Comparison of ENCODE assay signal across 1 cellular context in the genomic region with DNA sequence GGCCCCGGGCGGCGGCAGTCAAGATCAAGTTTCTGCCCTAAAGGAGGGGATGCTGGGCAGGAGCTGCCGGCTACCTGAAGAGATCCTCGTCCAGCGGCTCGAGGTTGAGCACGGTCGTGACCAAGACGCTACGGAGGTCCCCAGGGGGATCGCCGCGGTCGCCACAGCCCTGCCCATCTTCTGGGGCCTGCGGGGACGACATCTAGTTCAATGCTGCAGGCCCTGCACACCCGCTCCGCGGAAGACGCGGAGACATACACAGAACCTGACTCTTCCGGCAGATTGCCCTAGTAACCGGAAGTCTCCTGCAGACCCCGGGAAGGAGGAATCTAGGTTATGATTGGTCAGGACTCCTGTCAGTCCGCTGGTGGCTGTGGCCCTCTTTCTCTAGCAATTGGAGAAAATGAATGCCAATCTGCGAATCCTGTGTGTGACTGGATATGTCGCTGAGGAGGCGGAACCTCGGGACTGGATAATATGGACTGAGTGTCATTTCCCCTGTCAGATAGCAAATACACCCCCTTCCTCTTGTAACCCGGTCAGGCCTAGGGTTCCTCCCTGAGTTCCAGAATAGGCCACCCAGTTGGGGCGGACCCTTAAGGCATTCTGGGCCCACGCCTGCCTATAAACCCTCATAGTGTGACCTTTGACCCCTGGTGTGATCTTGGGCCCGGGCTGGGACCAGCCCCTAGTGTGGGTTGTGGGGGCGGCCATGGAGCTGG.
TF ChIP-seq lines count a peak whose summit lies in the region.

A gene (minus strand): TSS at position 279 of the 722 bp plus-strand sequence. CDS start 77 bp downstream, at position 202.
A gene (plus strand): TSS at position 501 of the 722 bp plus-strand sequence. CDS start 212 bp downstream, at position 713.

TF ChIP-seq in K562, 482 proteins besides CTCF, POLR2A, EP300 and RAD21 (continued from another document and continues in another):
- TF ChIP-seq, protein P1, sequence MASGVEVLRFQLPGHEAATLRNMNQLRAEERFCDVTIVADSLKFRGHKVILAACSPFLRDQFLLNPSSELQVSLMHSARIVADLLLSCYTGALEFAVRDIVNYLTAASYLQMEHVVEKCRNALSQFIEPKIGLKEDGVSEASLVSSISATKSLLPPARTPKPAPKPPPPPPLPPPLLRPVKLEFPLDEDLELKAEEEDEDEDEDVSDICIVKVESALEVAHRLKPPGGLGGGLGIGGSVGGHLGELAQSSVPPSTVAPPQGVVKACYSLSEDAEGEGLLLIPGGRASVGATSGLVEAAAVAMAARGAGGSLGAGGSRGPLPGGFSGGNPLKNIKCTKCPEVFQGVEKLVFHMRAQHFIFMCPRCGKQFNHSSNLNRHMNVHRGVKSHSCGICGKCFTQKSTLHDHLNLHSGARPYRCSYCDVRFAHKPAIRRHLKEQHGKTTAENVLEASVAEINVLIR (CRISPR knock-in tag; IDR thresholded peaks at IDR 0.05): peak; percentile 36; the same call in 1 of the 2 replicates
- TF ChIP-seq NFYB (IDR thresholded peaks at IDR 0.05; ENCODE audit: extremely low read depth, insufficient read length) (peak; percentile 98), HDAC2 (IDR thresholded peaks at IDR 0.05) (peak; percentile 32; the same call in 1 of the 2 replicates), SPI1 (IDR thresholded peaks at IDR 0.05; ENCODE audit: borderline replicate concordance, low read depth, low read length) (peak; percentile 59; the same call in 1 of the 2 replicates), ETV1 (tag; conservative IDR thresholded peaks at IDR 0.05; ENCODE audit: low read depth) (0 out of 2 replicates have a peak, but pooled peaks have one; percentile 52), KDM5B (IDR thresholded peaks at IDR 0.05; ENCODE audit: insufficient replicate concordance, low read depth, low read length) (peak; percentile 96), ASH1L (IDR thresholded peaks at IDR 0.05; ENCODE audit: borderline replicate concordance, low read depth, partially characterized antibody) (peak; percentile 99), CREB1 (IDR thresholded peaks at IDR 0.05) (no peak), CREB1 (CRISPR knock-in tag; IDR thresholded peaks at IDR 0.05) (0 out of 2 replicates have a peak, but pooled peaks have one; percentile 35), L3MBTL2 (IDR thresholded peaks at IDR 0.05) (peak; percentile 63; the same call in 1 of the 2 replicates), ZNF175 (CRISPR knock-in tag; IDR thresholded peaks at IDR 0.05; ENCODE audit: low read depth) (0 out of 2 replicates have a peak, but pooled peaks have one; percentile 67), POLR2AphosphoS5 (IDR thresholded peaks at IDR 0.05; ENCODE audit: control insufficient read depth, insufficient read depth, low read depth, low read length) (peak; percentile 62; the same call in 1 of the 2 replicates), CHD1 (IDR thresholded peaks at IDR 0.05; ENCODE audit: low read length) (peak; percentile 81), NCOA1 (IDR thresholded peaks at IDR 0.05; ENCODE audit: low read depth) (no peak), ELF2 (CRISPR knock-in tag; IDR thresholded peaks at IDR 0.05) (peak; percentile 60), JUNB (CRISPR knock-in tag; conservative IDR thresholded peaks at IDR 0.05) (no peak; the same call in 1 of the 2 replicates), NR2F6 (CRISPR knock-in tag; IDR thresholded peaks at IDR 0.05) (peak; percentile 94), YY1 (IDR thresholded peaks at IDR 0.05; ENCODE audit: borderline replicate concordance in 1 of 3, control insufficient read depth in 1 of 3, extremely low read depth in 1 of 3, insufficient read depth in 3 of 3, insufficient read length in 1 of 3, insufficient replicate concordance in 2 of 3, low read depth in 1 of 3, low read length in 2 of 3) (peak in 2 of 3 experiments; percentile 22 to 55), RBBP5 (IDR thresholded peaks at IDR 0.05; ENCODE audit: borderline replicate concordance, insufficient read depth, low read length, poor library complexity, severe bottlenecking) (peak; percentile 90), ZNF57 (CRISPR knock-in tag; IDR thresholded peaks at IDR 0.05) (0 out of 2 replicates have a peak, but pooled peaks have one; percentile 35), KLF13 (tag; IDR thresholded peaks at IDR 0.05; ENCODE audit: borderline replicate concordance, low read depth) (0 out of 2 replicates have a peak, but pooled peaks have one; percentile 48), ZNF584 (CRISPR knock-in tag; IDR thresholded peaks at IDR 0.05; ENCODE audit: low read depth) (0 out of 2 replicates have a peak, but pooled peaks have one; percentile 28), TEAD1 (CRISPR knock-in tag; IDR thresholded peaks at IDR 0.05) (0 out of 4 replicates have a peak, but pooled peaks of 1 of the 2 experiments have one; percentile 4), ATF1 (CRISPR knock-in tag; IDR thresholded peaks at IDR 0.05) (no peak), ATF1 (tag; IDR thresholded peaks at IDR 0.05) (peak; percentile 92), CREM (IDR thresholded peaks at IDR 0.05; ENCODE audit: low read depth) (peak; percentile 70), CHD4 (IDR thresholded peaks at IDR 0.05; ENCODE audit: insufficient read depth, insufficient replicate concordance, low read depth, low read length, poor library complexity, severe bottlenecking) (no peak), HDAC1 (IDR thresholded peaks at IDR 0.05) (peak in 1 of 2 experiments; percentile 68; a peak in 1 of 4 replicates), FOXM1 (IDR thresholded peaks at IDR 0.05; ENCODE audit: low read depth) (peak; percentile 67), FOXM1 (CRISPR knock-in tag; IDR thresholded peaks at IDR 0.05; ENCODE audit: low read depth) (no peak), TAF9B (IDR thresholded peaks at IDR 0.05; ENCODE audit: partially characterized antibody) (peak; percentile 81)
- TF ChIP-seq, protein P2, sequence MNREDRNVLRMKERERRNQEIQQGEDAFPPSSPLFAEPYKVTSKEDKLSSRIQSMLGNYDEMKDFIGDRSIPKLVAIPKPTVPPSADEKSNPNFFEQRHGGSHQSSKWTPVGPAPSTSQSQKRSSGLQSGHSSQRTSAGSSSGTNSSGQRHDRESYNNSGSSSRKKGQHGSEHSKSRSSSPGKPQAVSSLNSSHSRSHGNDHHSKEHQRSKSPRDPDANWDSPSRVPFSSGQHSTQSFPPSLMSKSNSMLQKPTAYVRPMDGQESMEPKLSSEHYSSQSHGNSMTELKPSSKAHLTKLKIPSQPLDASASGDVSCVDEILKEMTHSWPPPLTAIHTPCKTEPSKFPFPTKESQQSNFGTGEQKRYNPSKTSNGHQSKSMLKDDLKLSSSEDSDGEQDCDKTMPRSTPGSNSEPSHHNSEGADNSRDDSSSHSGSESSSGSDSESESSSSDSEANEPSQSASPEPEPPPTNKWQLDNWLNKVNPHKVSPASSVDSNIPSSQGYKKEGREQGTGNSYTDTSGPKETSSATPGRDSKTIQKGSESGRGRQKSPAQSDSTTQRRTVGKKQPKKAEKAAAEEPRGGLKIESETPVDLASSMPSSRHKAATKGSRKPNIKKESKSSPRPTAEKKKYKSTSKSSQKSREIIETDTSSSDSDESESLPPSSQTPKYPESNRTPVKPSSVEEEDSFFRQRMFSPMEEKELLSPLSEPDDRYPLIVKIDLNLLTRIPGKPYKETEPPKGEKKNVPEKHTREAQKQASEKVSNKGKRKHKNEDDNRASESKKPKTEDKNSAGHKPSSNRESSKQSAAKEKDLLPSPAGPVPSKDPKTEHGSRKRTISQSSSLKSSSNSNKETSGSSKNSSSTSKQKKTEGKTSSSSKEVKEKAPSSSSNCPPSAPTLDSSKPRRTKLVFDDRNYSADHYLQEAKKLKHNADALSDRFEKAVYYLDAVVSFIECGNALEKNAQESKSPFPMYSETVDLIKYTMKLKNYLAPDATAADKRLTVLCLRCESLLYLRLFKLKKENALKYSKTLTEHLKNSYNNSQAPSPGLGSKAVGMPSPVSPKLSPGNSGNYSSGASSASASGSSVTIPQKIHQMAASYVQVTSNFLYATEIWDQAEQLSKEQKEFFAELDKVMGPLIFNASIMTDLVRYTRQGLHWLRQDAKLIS (CRISPR knock-in tag; IDR thresholded peaks at IDR 0.05): no peak
- TF ChIP-seq, protein P3, sequence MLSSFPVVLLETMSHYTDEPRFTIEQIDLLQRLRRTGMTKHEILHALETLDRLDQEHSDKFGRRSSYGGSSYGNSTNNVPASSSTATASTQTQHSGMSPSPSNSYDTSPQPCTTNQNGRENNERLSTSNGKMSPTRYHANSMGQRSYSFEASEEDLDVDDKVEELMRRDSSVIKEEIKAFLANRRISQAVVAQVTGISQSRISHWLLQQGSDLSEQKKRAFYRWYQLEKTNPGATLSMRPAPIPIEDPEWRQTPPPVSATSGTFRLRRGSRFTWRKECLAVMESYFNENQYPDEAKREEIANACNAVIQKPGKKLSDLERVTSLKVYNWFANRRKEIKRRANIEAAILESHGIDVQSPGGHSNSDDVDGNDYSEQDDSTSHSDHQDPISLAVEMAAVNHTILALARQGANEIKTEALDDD (IDR thresholded peaks at IDR 0.05): 0 out of 2 replicates have a peak, but pooled peaks have one; percentile 18
- TF ChIP-seq, protein P4, sequence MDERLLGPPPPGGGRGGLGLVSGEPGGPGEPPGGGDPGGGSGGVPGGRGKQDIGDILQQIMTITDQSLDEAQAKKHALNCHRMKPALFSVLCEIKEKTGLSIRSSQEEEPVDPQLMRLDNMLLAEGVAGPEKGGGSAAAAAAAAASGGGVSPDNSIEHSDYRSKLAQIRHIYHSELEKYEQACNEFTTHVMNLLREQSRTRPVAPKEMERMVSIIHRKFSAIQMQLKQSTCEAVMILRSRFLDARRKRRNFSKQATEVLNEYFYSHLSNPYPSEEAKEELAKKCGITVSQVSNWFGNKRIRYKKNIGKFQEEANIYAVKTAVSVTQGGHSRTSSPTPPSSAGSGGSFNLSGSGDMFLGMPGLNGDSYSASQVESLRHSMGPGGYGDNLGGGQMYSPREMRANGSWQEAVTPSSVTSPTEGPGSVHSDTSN (CRISPR knock-in tag; IDR thresholded peaks at IDR 0.05; ENCODE audit: low read depth): peak; percentile 100
- TF ChIP-seq, protein P4 (tag; conservative IDR thresholded peaks at IDR 0.05; ENCODE audit: low read depth): peak; percentile 100
- TF ChIP-seq, protein P5, sequence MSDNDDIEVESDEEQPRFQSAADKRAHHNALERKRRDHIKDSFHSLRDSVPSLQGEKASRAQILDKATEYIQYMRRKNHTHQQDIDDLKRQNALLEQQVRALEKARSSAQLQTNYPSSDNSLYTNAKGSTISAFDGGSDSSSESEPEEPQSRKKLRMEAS (CRISPR knock-in tag; IDR thresholded peaks at IDR 0.05): peak; percentile 13; the same call in 1 of the 2 replicates
- TF ChIP-seq, protein P6, sequence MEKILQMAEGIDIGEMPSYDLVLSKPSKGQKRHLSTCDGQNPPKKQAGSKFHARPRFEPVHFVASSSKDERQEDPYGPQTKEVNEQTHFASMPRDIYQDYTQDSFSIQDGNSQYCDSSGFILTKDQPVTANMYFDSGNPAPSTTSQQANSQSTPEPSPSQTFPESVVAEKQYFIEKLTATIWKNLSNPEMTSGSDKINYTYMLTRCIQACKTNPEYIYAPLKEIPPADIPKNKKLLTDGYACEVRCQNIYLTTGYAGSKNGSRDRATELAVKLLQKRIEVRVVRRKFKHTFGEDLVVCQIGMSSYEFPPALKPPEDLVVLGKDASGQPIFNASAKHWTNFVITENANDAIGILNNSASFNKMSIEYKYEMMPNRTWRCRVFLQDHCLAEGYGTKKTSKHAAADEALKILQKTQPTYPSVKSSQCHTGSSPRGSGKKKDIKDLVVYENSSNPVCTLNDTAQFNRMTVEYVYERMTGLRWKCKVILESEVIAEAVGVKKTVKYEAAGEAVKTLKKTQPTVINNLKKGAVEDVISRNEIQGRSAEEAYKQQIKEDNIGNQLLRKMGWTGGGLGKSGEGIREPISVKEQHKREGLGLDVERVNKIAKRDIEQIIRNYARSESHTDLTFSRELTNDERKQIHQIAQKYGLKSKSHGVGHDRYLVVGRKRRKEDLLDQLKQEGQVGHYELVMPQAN (IDR thresholded peaks at IDR 0.05; ENCODE audit: borderline replicate concordance): peak; percentile 41
- TF ChIP-seq, protein P7, sequence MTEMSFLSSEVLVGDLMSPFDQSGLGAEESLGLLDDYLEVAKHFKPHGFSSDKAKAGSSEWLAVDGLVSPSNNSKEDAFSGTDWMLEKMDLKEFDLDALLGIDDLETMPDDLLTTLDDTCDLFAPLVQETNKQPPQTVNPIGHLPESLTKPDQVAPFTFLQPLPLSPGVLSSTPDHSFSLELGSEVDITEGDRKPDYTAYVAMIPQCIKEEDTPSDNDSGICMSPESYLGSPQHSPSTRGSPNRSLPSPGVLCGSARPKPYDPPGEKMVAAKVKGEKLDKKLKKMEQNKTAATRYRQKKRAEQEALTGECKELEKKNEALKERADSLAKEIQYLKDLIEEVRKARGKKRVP (CRISPR knock-in tag; IDR thresholded peaks at IDR 0.05): 0 out of 2 replicates have a peak, but pooled peaks have one; percentile 25
- TF ChIP-seq, protein P8, sequence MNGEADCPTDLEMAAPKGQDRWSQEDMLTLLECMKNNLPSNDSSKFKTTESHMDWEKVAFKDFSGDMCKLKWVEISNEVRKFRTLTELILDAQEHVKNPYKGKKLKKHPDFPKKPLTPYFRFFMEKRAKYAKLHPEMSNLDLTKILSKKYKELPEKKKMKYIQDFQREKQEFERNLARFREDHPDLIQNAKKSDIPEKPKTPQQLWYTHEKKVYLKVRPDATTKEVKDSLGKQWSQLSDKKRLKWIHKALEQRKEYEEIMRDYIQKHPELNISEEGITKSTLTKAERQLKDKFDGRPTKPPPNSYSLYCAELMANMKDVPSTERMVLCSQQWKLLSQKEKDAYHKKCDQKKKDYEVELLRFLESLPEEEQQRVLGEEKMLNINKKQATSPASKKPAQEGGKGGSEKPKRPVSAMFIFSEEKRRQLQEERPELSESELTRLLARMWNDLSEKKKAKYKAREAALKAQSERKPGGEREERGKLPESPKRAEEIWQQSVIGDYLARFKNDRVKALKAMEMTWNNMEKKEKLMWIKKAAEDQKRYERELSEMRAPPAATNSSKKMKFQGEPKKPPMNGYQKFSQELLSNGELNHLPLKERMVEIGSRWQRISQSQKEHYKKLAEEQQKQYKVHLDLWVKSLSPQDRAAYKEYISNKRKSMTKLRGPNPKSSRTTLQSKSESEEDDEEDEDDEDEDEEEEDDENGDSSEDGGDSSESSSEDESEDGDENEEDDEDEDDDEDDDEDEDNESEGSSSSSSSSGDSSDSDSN (IDR thresholded peaks at IDR 0.05; ENCODE audit: borderline replicate concordance in 1 of 2, low read depth in 2 of 2, low read length in 2 of 2): 0 out of 4 replicates have a peak, but pooled peaks of 1 of the 2 experiments have one; percentile 67
- TF ChIP-seq, protein P9, sequence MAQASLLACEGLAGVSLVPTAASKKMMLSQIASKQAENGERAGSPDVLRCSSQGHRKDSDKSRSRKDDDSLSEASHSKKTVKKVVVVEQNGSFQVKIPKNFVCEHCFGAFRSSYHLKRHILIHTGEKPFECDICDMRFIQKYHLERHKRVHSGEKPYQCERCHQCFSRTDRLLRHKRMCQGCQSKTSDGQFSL (CRISPR knock-in tag; IDR thresholded peaks at IDR 0.05): peak; percentile 90; the same call in 1 of the 2 replicates
- TF ChIP-seq, protein P9 (tag; IDR thresholded peaks at IDR 0.05): no peak
